In the genomic region with DNA sequence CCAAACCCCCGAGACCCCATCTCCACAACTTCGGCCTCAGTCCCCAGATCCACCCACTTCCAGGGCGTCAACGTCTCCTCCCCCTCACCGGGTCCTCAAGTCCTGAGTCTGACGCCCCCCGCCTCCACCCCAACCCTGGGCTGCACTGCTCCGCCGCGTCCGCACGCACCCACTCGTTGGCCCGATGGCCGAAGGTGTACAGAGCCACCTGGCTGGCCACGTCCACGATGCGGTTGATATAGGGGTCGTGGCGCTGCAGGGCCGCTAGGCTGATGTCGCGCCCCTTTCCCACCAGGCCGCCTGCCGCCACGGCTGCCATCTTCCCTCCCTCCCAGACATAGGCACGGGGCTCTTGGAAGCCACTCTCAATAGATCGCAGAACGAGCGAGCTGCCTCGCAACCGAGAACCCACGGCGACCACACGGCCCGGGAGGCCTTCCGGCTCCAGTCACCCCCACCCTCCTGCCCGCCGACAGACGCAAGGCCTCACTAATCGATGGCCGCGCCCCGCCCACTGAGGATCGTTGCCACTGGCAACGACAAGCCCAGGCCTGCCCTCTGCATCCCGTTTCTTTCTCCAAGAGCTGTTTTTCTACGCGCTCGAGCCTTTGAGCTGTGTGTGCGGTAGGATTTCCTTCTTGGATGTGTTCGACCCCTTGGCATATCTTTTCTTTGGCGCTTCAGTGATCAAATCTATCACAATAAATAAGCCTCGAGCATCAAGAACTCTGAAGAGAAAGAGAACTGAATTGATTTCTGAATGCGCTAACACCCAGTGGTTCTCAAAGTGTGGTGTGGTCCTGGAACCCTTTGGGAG, we compare ENCODE assay signal across 8 cellular contexts. TPM values are rescaled to one million over a fixed set of nuclear protein-coding genes. Genes with fewer than 3 reads are reported as not detected.
DNase-seq lines count a peak whose midpoint lies in the region; TF ChIP-seq lines count a peak whose summit lies in the region.

Gene DCP1B, minus strand, starts transcription at position 345 of the 817 bp plus-strand sequence. Its CDS starts 26 bp downstream, at position 319.

- in situ Hi-C loops in G401 (cut with HindIII; ENCODE audit: low sequenced_read_pairs) = no loop called here

- no peaks in the 10 kb centered on the region for H3K9me2 ChIP-seq in MM.1S (replicated peaks; ENCODE audit: insufficient read depth, low read length)
- no peaks in the 10 kb centered on the region for H3K9me2 ChIP-seq in neural cell (ENCODE audit: insufficient read depth, low read length)

- H3K27me3 Mint-ChIP-seq in H9 (ENCODE audit: low read depth) = no peaks in the 10 kb centered on the region

- H3K27ac Mint-ChIP-seq in H9 = peak within 1 kb of the TSS; percentile 98 to 99 (median 99)

- H2BK12ac ChIP-seq in H9 (ENCODE audit: insufficient read length, low read depth, low read length) = no peak within 1 kb of the TSS

- peak within 1 kb of the TSS; percentile 86 for H3K14ac ChIP-seq in H9 (ENCODE audit: insufficient read depth, low read length)

- H2BK20ac ChIP-seq in H9 (ENCODE audit: low read depth, low read length, poor library complexity, severe bottlenecking) = no peak within 1 kb of the TSS

- H2AFZ ChIP-seq in H9 (ENCODE audit: low read length) (peak within 1 kb of the TSS; percentile 79), MM.1S (ENCODE audit: low read length) (peak within 1 kb of the TSS; percentile 90), neural cell (ENCODE audit: low read depth, low read length) (peak within 1 kb of the TSS; percentile 67)

- H3K4me3 Mint-ChIP-seq in H9 = peak within 1 kb of the TSS; percentile 98 to 100

- H4K5ac ChIP-seq in H9 (ENCODE audit: insufficient read length, low read depth, low read length) = no peak within 1 kb of the TSS

- H3K79me1 ChIP-seq in H9 (ENCODE audit: insufficient read depth, low read depth, low read length, poor library complexity, severe bottlenecking) = peaks cover 5% of the 10 kb centered on the region

- H3K18ac ChIP-seq in H9 (ENCODE audit: insufficient read length, low read depth, low read length) = peak within 1 kb of the TSS; percentile 92

- H3K4me1 ChIP-seq in H9 (ENCODE audit: insufficient read depth, low read length) (no peaks in the 10 kb centered on the region; the same call in 1 of the 2 replicates), MM.1S (ENCODE audit: low read length) (peaks cover 4% of the 10 kb centered on the region; the same call in 1 of the 2 replicates), stomach (peaks cover 0 to 56% (median 33%) of the 10 kb centered on the region in 4 donors)

- H3K79me2 ChIP-seq in H9 (ENCODE audit: insufficient read depth, low read length) = 0 out of 2 replicates have a peak, but pooled peaks cover 3% of the 10 kb centered on the region
- peaks cover 17% of the 10 kb centered on the region for H3K79me2 ChIP-seq in MM.1S (ENCODE audit: low read length)
- peaks cover 33% of the 10 kb centered on the region for H3K79me2 ChIP-seq in neural cell (replicated peaks; ENCODE audit: insufficient read depth, low read length)

- no peak within 1 kb of the TSS for H4K91ac ChIP-seq in H9 (ENCODE audit: insufficient read length, low read depth, low read length)

- no peak within 1 kb of the TSS for H3T11ph ChIP-seq in H9 (ENCODE audit: low read length)

- H2AK5ac ChIP-seq in H9 (ENCODE audit: insufficient read length, low read length) = no peak within 1 kb of the TSS

- H3K27ac ChIP-seq in H9 (ENCODE audit: insufficient read length, low read depth, low read length) (peak within 1 kb of the TSS; percentile 52), MM.1S (ENCODE audit: low read length) (peak within 1 kb of the TSS; percentile 58; the same call in 1 of the 2 replicates), neural cell (ENCODE audit: low read length) (peak within 1 kb of the TSS; percentile 92), stomach (peak within 1 kb of the TSS; percentile 90 to 94 (median 94))

- TF ChIP-seq CTCF in H9 (conservative IDR thresholded peaks at IDR 0.05) = peak; percentile 30; the same call in 1 of the 3 replicates
- TF ChIP-seq CTCF in MM.1S (IDR thresholded peaks at IDR 0.05; ENCODE audit: low read length) = no peak
- no peak for TF ChIP-seq CTCF in fibroblast of villous mesenchyme (IDR thresholded peaks at IDR 0.05; ENCODE audit: insufficient read depth, low read depth, low read length)
- TF ChIP-seq CTCF in neural cell (IDR thresholded peaks at IDR 0.05; ENCODE audit: poor library complexity, severe bottlenecking) = peak; percentile 65
- no peak for TF ChIP-seq CTCF in stomach (IDR thresholded peaks at IDR 0.05)

- H2BK120ac ChIP-seq in H9 (ENCODE audit: low read depth, low read length, poor library complexity, severe bottlenecking) = no peak within 1 kb of the TSS

- H2BK15ac ChIP-seq in H9 (ENCODE audit: low read depth, low read length) = no peak within 1 kb of the TSS

- H3K56ac ChIP-seq in H9 (ENCODE audit: insufficient read length, low read depth, low read length) = peak within 1 kb of the TSS; percentile 23

- intact Hi-C loops in stomach (cut with DNase I; ENCODE audit: low total_unique reads) = no loop called here

- no peak within 1 kb of the TSS for H4K8ac ChIP-seq in H9 (replicated peaks; ENCODE audit: insufficient read length, low read depth, low read length)

- peak within 1 kb of the TSS; percentile 46 for H2BK5ac ChIP-seq in H9 (ENCODE audit: insufficient read length, low read length)

- WGBS in H9 (ENCODE audit: extremely low coverage, insufficient read length, low lambda C conversion rate) = no CpG with 5 or more reads among the region's 55 CpGs
- WGBS in stomach, 5 donors = 3 to 8% (median 4%) methylated on average over 18 to 55 of the region's 55 CpGs

- peak within 1 kb of the TSS; percentile 81 for H3K4me2 ChIP-seq in H9 (ENCODE audit: insufficient read depth, insufficient read length, low read length)
- H3K4me2 ChIP-seq in MM.1S (ENCODE audit: low read depth, low read length) = peak within 1 kb of the TSS; percentile 71
- H3K4me2 ChIP-seq in neural cell (ENCODE audit: low read length) = peak within 1 kb of the TSS; percentile 93

- peaks cover 20 to 35% of the 10 kb centered on the region in 2 experiments for H3K4me1 Mint-ChIP-seq in H9

- no peaks in the 10 kb centered on the region for H3K36me3 Mint-ChIP-seq in H9 (ENCODE audit: insufficient read depth in 1 of 3, low read depth in 3 of 3)

- peak; percentile 97 for DNase-seq in G401 (ENCODE audit: low spot score)
- peak; percentile 100 for DNase-seq in H9
- DNase-seq in MM.1S = peak; percentile 96
- peak; percentile 97 for DNase-seq in SIG-M5 treated with dmso at 0.1 percent for 504 hours (lab: John Stamatoyannopoulos, UW; ENCODE audit: unreplicated experiment)
- peak; percentile 90 for DNase-seq in activated gamma-delta T cell treated with Interleukin-2 at 50 U/mL for 16 hours
- DNase-seq in fibroblast of villous mesenchyme (ENCODE audit: low read depth) = peak; percentile 98
- peak; percentile 97 for DNase-seq in stomach

- H3K9ac ChIP-seq in H9 (ENCODE audit: extremely low read depth, insufficient read length, low read length) = peak within 1 kb of the TSS; percentile 85
- peak within 1 kb of the TSS; percentile 75 for H3K9ac ChIP-seq in MM.1S (ENCODE audit: low read length)
- H3K9ac ChIP-seq in neural cell (ENCODE audit: low read length) = peak within 1 kb of the TSS; percentile 79

- no peaks in the 10 kb centered on the region for H3K9me3 Mint-ChIP-seq in H9

- peak; percentile 66 for TF ChIP-seq RAD21 in neural cell (conservative IDR thresholded peaks at IDR 0.05)

- H3K4ac ChIP-seq in H9 (ENCODE audit: low read depth, low read length) = no peak within 1 kb of the TSS

- H4K20me1 ChIP-seq in H9 (ENCODE audit: control insufficient read depth, insufficient read depth, insufficient read length) (no peaks in the 10 kb centered on the region), MM.1S (ENCODE audit: insufficient read depth, low read length) (no peaks in the 10 kb centered on the region), neural cell (ENCODE audit: insufficient read depth) (no peaks in the 10 kb centered on the region)

- H3K23me2 ChIP-seq in H9 (ENCODE audit: insufficient read length, low read depth, low read length, poor library complexity, severe bottlenecking) = peaks cover 10% of the 10 kb centered on the region

- TF ChIP-seq EP300 in neural cell (conservative IDR thresholded peaks at IDR 0.05; ENCODE audit: poor library complexity, severe bottlenecking) (peak; percentile 77), stomach (IDR thresholded peaks at IDR 0.05) (no peak)

- H3K23ac ChIP-seq in H9 (ENCODE audit: insufficient read length, low read depth, low read length) = no peak within 1 kb of the TSS

- H3K27me3 ChIP-seq in H9 (ENCODE audit: insufficient read depth, low read length) (no peaks in the 10 kb centered on the region), MM.1S (replicated peaks; ENCODE audit: insufficient read depth, low read length) (no peaks in the 10 kb centered on the region), neural cell (ENCODE audit: insufficient read depth, low read depth, low read length) (no peaks in the 10 kb centered on the region), stomach (no peaks in the 10 kb centered on the region)

- H3K4me3 ChIP-seq in MM.1S (ENCODE audit: low read length) = peak within 1 kb of the TSS; percentile 92
- peak within 1 kb of the TSS; percentile 95 for H3K4me3 ChIP-seq in fibroblast of villous mesenchyme (ENCODE audit: low read depth, low read length)
- H3K4me3 ChIP-seq in neural cell (ENCODE audit: low read length) = peak within 1 kb of the TSS; percentile 69
- peak within 1 kb of the TSS; percentile 83 to 96 (median 88) for H3K4me3 ChIP-seq in stomach

- H3F3A ChIP-seq in MM.1S (ENCODE audit: insufficient read depth, low read length) = no peaks in the 10 kb centered on the region
- H3F3A ChIP-seq in neural cell (ENCODE audit: insufficient read depth, low read length, poor library complexity, severe bottlenecking) = peaks cover 4% of the 10 kb centered on the region

- H3K36me3 ChIP-seq in MM.1S (replicated peaks; ENCODE audit: insufficient read depth, low read length) (no peaks in the 10 kb centered on the region), neural cell (ENCODE audit: insufficient read depth, low read length) (no peaks in the 10 kb centered on the region), stomach (no peaks in the 10 kb centered on the region)

- no peaks in the 10 kb centered on the region for H3K9me3 ChIP-seq in H9 (ENCODE audit: control insufficient read depth, low read depth, low read length)
- no peaks in the 10 kb centered on the region for H3K9me3 ChIP-seq in MM.1S (replicated peaks; ENCODE audit: insufficient read depth, low read length)
- H3K9me3 ChIP-seq in neural cell (ENCODE audit: low read length) = no peaks in the 10 kb centered on the region
- no peaks in the 10 kb centered on the region for H3K9me3 ChIP-seq in stomach

- TF ChIP-seq POLR2A in stomach (IDR thresholded peaks at IDR 0.05) = no peak

RNA-seq across cellular contexts. Expression of gene DCP1B, which starts in this region (rescaled TPM):
- total RNA-seq in G401 (2014; rRNA removed; shearing (Covaris generic)) = 17.4 and 20.6 TPM in 2 replicates
- total RNA-seq in H9 (2021) (11.2 and 13.2 TPM in 2 replicates), fibroblast of villous mesenchyme (9.3 and 17.7 TPM in 2 replicates), stomach (10 to 100 TPM in 4 of 5 donors, not detected in 1; 16.0 to 43.2 (median 28.4) TPM)
- polyA plus RNA-seq in neural cell (12.5 and 14.1 TPM in 2 replicates), stomach (1 to 10 TPM; 5.8 to 9.3 (median 6.5) TPM)
- 16.8 and 17.9 TPM in 2 replicates for polyA minus RNA-seq in neural cell

Comparison
In these comparisons a context has a peak if more than half of its experiments do, and no peak if none do; other contexts are left out.
1. Peak in every context shown above with its lines: DNase-seq, H3K4me3 ChIP-seq and H3K27ac ChIP-seq.
2. CTCF ChIP-seq: peak in H9 (single experiment) and neural cell (single experiment); none in MM.1S (single experiment), fibroblast of villous mesenchyme (single experiment) and stomach (0 of 7).